ENCODE assay signal across 21 cellular contexts in genomic region chr6:22788038-22788437, GRCh38.
DNase-seq lines count a peak whose midpoint lies in the region; ATAC-seq, FAIRE-seq and TF ChIP-seq lines count a peak whose summit lies in the region.
"Had no signal": no experiment of that assay in that cellular context is flagged by ENCODE, and none has a peak within 500 bp of the region (broad histone marks: within the 10 kb centered on the region; RNA-seq: fewer than 3 reads in every experiment).

No MANE protein-coding gene starts in this region.

- peaks cover 50% of the 10 kb centered on the region for H3K4me1 Mint-ChIP-seq in neural crest cell
- H3K4me1 Mint-ChIP-seq: B cell had no signal

- in situ Hi-C loops in HepG2 (cut with HindIII; ENCODE audit: extremely low pct_ligation_motif_present, low pct_unique_long_range_greater_than_20kb), result no loop called here

- no TSS peak for BruUV-seq in HepG2 (replicated peaks; lab: Mats Ljungman, UMichigan)

- ATAC-seq in HepG2 (no peak), right lobe of liver (no peak), sciatic nerve (no peak)
- ATAC-seq: A549; CD8-positive, alpha-beta T cell had no signal

- no peak overlapping the region for H3K4me3 Mint-ChIP-seq in neural crest cell
- H3K4me3 Mint-ChIP-seq: B cell; CD4-positive, alpha-beta T cell; CD8-positive, alpha-beta T cell had no signal

- H3K36me3 ChIP-seq in HepG2 (replicated peaks in 1 of 2; ENCODE audit: control insufficient read depth in 1 of 2, insufficient read depth in 2 of 2, low read length in 2 of 2) (no peaks in the 10 kb centered on the region), right lobe of liver (no peaks in the 10 kb centered on the region)
- H3K36me3 ChIP-seq: BLaER1 treated with 17β-estradiol and CSF1 and Interleukin-3, amounts not matched to agents 10 nM and 100 nM had no signal

- H3K27me3 Mint-ChIP-seq in neural crest cell (ENCODE audit: low read depth), result no peaks in the 10 kb centered on the region
- H3K27me3 Mint-ChIP-seq: B cell; CD4-positive, alpha-beta T cell had no signal

- TF ChIP-seq POLR2A in HepG2 (IDR thresholded peaks at IDR 0.05; ENCODE audit: insufficient read depth in 1 of 2, low read depth in 2 of 2, low read length in 2 of 2) (no peak), right lobe of liver (IDR thresholded peaks at IDR 0.05) (no peak)

- no peak overlapping the region for H3K27ac ChIP-seq in HepG2 (ENCODE audit: extremely low read length, insufficient read depth, low read length)
- no peak overlapping the region for H3K27ac ChIP-seq in right lobe of liver
- H3K27ac ChIP-seq: 22Rv1; A549; BLaER1 treated with 17β-estradiol and CSF1 and Interleukin-3, amounts not matched to agents 10 nM and 100 nM; C4-2B had no signal

- H2AFZ ChIP-seq in HepG2 (ENCODE audit: low read length), result no peak overlapping the region

- TF ChIP-seq EP300 in HepG2 (IDR thresholded peaks at IDR 0.05; ENCODE audit: low read depth in 2 of 2, low read length in 2 of 2) (no peak), HepG2 (CRISPR knock-in tag; IDR thresholded peaks at IDR 0.05; ENCODE audit: borderline replicate concordance) (no peak)

- no peaks in the 10 kb centered on the region for H3K79me2 ChIP-seq in HepG2 (ENCODE audit: insufficient read depth, low read length)

- H3K9me3 ChIP-seq in HepG2 (ENCODE audit: low read length), result peaks cover 88% of the 10 kb centered on the region
- H3K9me3 ChIP-seq in right lobe of liver, result no peaks in the 10 kb centered on the region
- H3K9me3 ChIP-seq: A549, Caco-2 had no signal

- H3K4me3 ChIP-seq in HepG2 (replicated peaks in 1 of 3; ENCODE audit: insufficient read depth in 1 of 3, low read depth in 2 of 3, low read length in 3 of 3) (no peak overlapping the region), right lobe of liver (no peak overlapping the region)
- H3K4me3 ChIP-seq: A549; BLaER1 treated with 17β-estradiol and CSF1 and Interleukin-3, amounts not matched to agents 10 nM and 100 nM had no signal

- no peaks in the 10 kb centered on the region for H3K27me3 ChIP-seq in HepG2 (ENCODE audit: control insufficient read depth in 1 of 2, insufficient read depth in 2 of 2, low read length in 2 of 2)
- H3K27me3 ChIP-seq in right lobe of liver, result no peaks in the 10 kb centered on the region
- H3K27me3 ChIP-seq: BLaER1 treated with 17β-estradiol and CSF1 and Interleukin-3, amounts not matched to agents 10 nM and 100 nM had no signal

- peaks cover 6% of the 10 kb centered on the region for H3K36me3 Mint-ChIP-seq in neural crest cell (ENCODE audit: low read depth)
- H3K36me3 Mint-ChIP-seq: CD8-positive, alpha-beta T cell had no signal

- H3K4me2 ChIP-seq in HepG2 (ENCODE audit: low read depth, low read length), result no peak overlapping the region
- H3K4me2 ChIP-seq: A549; BLaER1 treated with 17β-estradiol and CSF1 and Interleukin-3, amounts not matched to agents 10 nM and 100 nM had no signal

- DNase-seq in HepG2 (ENCODE audit: low spot score) (no peak), right lobe of liver (no peak), neural crest cell (ENCODE audit: low read depth, low spot score) (no peak), sciatic nerve (ENCODE audit: low spot score) (no peak), NCI-H2029 treated with DMSO at 0.1 percent for 48 hours (lab: John Stamatoyannopoulos, UW) (no peak)
- DNase-seq: AML-193; Caco-2; Calu3; CD4-positive, alpha-beta T cell; CD8-positive, alpha-beta T cell; DMS79 treated with DMSO at 0.1 percent for 48 hours; GF-D8 had no signal

- H4K20me1 ChIP-seq in HepG2 (ENCODE audit: insufficient read depth, low read length), result no peaks in the 10 kb centered on the region
- H4K20me1 ChIP-seq: BLaER1 treated with 17β-estradiol and CSF1 and Interleukin-3, amounts not matched to agents 10 nM and 100 nM had no signal

- POLR2A ChIA-PET in HepG2 (lab: Yijun Ruan, JAX), result no interaction called here

- CTCF ChIA-PET in HepG2 (lab: Yijun Ruan, JAX; ENCODE audit: low intra/inter-chr PET ratio, low total read pairs), result no interaction called here

- intact Hi-C loops in HepG2 (cut with micrococcal nuclease; ENCODE audit: unreplicated experiment), result no loop called here
- intact Hi-C loops in right lobe of liver (cut with DNase I), result no loop called here
- intact Hi-C loops in sciatic nerve (cut with DNase I), result no loop called here

- no peak overlapping the region for H3K9ac ChIP-seq in HepG2 (ENCODE audit: insufficient read depth, low read depth, low read length)
- H3K9ac ChIP-seq: BLaER1 treated with 17β-estradiol and CSF1 and Interleukin-3, amounts not matched to agents 10 nM and 100 nM had no signal

- TF ChIP-seq CTCF in HepG2 (CRISPR knock-in tag; IDR thresholded peaks at IDR 0.05), result no peak
- no peak for TF ChIP-seq CTCF in right lobe of liver (IDR thresholded peaks at IDR 0.05)
- TF ChIP-seq CTCF in neural crest cell (conservative IDR thresholded peaks at IDR 0.05), result no peak

- peaks cover 3% of the 10 kb centered on the region for H3K9me3 Mint-ChIP-seq in neural crest cell

- peak overlapping the region; percentile 73 for H3K27ac Mint-ChIP-seq in neural crest cell (ENCODE audit: unreplicated experiment)
- H3K27ac Mint-ChIP-seq: B cell; CD4-positive, alpha-beta T cell; CD8-positive, alpha-beta T cell had no signal

- FAIRE-seq in HepG2 (lab: Jason Lieb, UNC), result no peak
- FAIRE-seq: A549, D721Med, G401.6, GM12891, GM19239 had no signal

- no peaks in the 10 kb centered on the region for H3K4me1 ChIP-seq in HepG2 (ENCODE audit: insufficient read depth, low read length)
- no peaks in the 10 kb centered on the region for H3K4me1 ChIP-seq in right lobe of liver
- H3K4me1 ChIP-seq: A549; BLaER1 treated with 17β-estradiol and CSF1 and Interleukin-3, amounts not matched to agents 10 nM and 100 nM; Caco-2 had no signal

- TF ChIP-seq RAD21 in HepG2 (CRISPR knock-in tag; IDR thresholded peaks at IDR 0.05), result no peak

- WGBS in HepG2 (ENCODE audit: low lambda C conversion rate), result 10% methylated on average over 7 of the region's 7 CpGs
- 72% methylated on average over 7 of the region's 7 CpGs for WGBS in right lobe of liver (ENCODE audit: insufficient coverage, low coverage, low lambda C conversion rate, missing lambda C conversion rate)

TF ChIP-seq in HepG2, 621 proteins besides CTCF, POLR2A, EP300 and RAD21:
- TF ChIP-seq ZNF670 (CRISPR knock-in tag; IDR thresholded peaks at IDR 0.05; ENCODE audit: borderline replicate concordance) (no peak), MNT (IDR thresholded peaks at IDR 0.05) (peak; percentile 90)
